Comparison of ENCODE assay signal across 9 cellular contexts in the genomic region with DNA sequence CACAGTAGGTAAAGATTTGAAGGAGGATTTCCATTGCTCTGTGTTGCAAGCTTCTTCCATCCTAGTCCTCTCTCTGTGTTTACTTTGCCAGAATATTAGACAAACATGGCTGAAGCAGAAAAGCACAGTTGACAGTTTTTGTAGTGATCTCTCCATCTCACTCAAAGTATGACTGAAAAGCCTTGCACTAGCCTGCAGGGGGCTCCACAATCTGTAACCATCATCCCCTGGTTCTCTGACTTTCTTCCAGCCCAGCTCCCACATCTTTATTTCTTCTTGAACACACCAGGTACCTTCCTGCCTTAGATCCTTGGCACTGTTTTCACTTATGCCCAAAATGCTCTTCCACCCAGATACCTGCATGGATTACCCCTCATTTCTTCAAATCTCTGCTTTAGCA.
DNase-seq lines count a peak whose midpoint lies in the region; ATAC-seq and TF ChIP-seq lines count a peak whose summit lies in the region.
"Had no signal": no experiment of that assay in that cellular context is flagged by ENCODE, and none has a peak within 500 bp of the region (broad histone marks: within the 10 kb centered on the region; RNA-seq: fewer than 3 reads in every experiment).

No MANE protein-coding gene starts in this region.

- no peaks in the 10 kb centered on the region for H3K36me3 ChIP-seq in DOHH2 (ENCODE audit: control insufficient read depth, low read length)
- no peaks in the 10 kb centered on the region for H3K36me3 ChIP-seq in OCI-LY3 (replicated peaks; ENCODE audit: low read depth, low read length)

- H2AFZ ChIP-seq in OCI-LY3 (ENCODE audit: low read depth, low read length), result no peak overlapping the region

- ATAC-seq in GM21423 (IDR thresholded peaks at IDR 0.05; ENCODE audit: unreplicated experiment), result peak; percentile 65
- ATAC-seq in GM21390 (IDR thresholded peaks at IDR 0.05; ENCODE audit: unreplicated experiment), result no peak

- H3K79me2 ChIP-seq in DOHH2 (ENCODE audit: control insufficient read depth, low read length) (no peaks in the 10 kb centered on the region), OCI-LY3 (ENCODE audit: low read length) (no peaks in the 10 kb centered on the region)

- H3K4me2 ChIP-seq in DOHH2 (ENCODE audit: low read length) (no peak overlapping the region), OCI-LY3 (ENCODE audit: low read length) (no peak overlapping the region)

- H3K4me1 ChIP-seq in DOHH2 (ENCODE audit: control insufficient read depth, low read length) (no peaks in the 10 kb centered on the region), OCI-LY3 (ENCODE audit: low read length) (peaks cover 18% of the 10 kb centered on the region)

- no peak overlapping the region for H3K9ac ChIP-seq in OCI-LY3 (ENCODE audit: low read length)

- no peak overlapping the region for H3K27ac ChIP-seq in DOHH2 (ENCODE audit: low read depth, low read length)
- H3K27ac ChIP-seq in OCI-LY3 (ENCODE audit: low read length), result no peak overlapping the region

- H3K9me3 ChIP-seq in DOHH2 (ENCODE audit: control insufficient read depth, insufficient read depth, low read length) (no peaks in the 10 kb centered on the region), OCI-LY3 (ENCODE audit: insufficient read depth, low read length) (no peaks in the 10 kb centered on the region)

- no peaks in the 10 kb centered on the region for H3F3A ChIP-seq in DOHH2 (ENCODE audit: control insufficient read depth, insufficient read depth)

- TF ChIP-seq CTCF in DOHH2 (IDR thresholded peaks at IDR 0.05; ENCODE audit: low read depth, low read length, poor library complexity, severe bottlenecking), result peak; percentile 42
- peak; percentile 83 for TF ChIP-seq CTCF in OCI-LY3 (IDR thresholded peaks at IDR 0.05; ENCODE audit: low read depth, low read length)

- H3K27me3 ChIP-seq in DOHH2 (ENCODE audit: control insufficient read depth, low read length) (no peaks in the 10 kb centered on the region), OCI-LY3 (ENCODE audit: low read depth, low read length) (no peaks in the 10 kb centered on the region)

- H4K20me1 ChIP-seq in DOHH2 (ENCODE audit: control insufficient read depth, insufficient read depth, low read depth, low read length), result no peaks in the 10 kb centered on the region
- H4K20me1 ChIP-seq in OCI-LY3 (ENCODE audit: insufficient read depth, low read length), result no peaks in the 10 kb centered on the region

- no peak overlapping the region for H3K4me3 ChIP-seq in DOHH2 (ENCODE audit: low read length)
- no peak overlapping the region for H3K4me3 ChIP-seq in OCI-LY3 (ENCODE audit: low read length)

- H3K9me2 ChIP-seq in DOHH2 (replicated peaks; ENCODE audit: control insufficient read depth, low read length), result no peaks in the 10 kb centered on the region

- DNase-seq in iris pigment epithelial cell (ENCODE audit: low read depth), result peak; percentile 42
- DNase-seq in GOT3 (lab: John Stamatoyannopoulos, UW), result no peak
- no peak for DNase-seq in activated CD8-positive, alpha-beta memory T cell treated with anti-CD3 and anti-CD28 coated beads, Interleukin-2, amount 50 U/mL, for 48 hours
- DNase-seq in NCI-H345 (lab: John Stamatoyannopoulos, UW), result no peak
- DNase-seq: naive B cell had no signal
